16 cellular contexts compared by ENCODE assay signal in genomic region chr12:132071837-132072384, GRCh38.
DNase-seq lines count a peak whose midpoint lies in the region; ATAC-seq, FAIRE-seq and TF ChIP-seq lines count a peak whose summit lies in the region.
"Had no signal": no experiment of that assay in that cellular context is flagged by ENCODE, and none has a peak within 500 bp of the region (broad histone marks: within the 10 kb centered on the region; RNA-seq: fewer than 3 reads in every experiment).

No MANE protein-coding gene starts in this region.

- H3K9me3 ChIP-seq in Karpas-422 (ENCODE audit: low read length), result no peaks in the 10 kb centered on the region
- H3K9me3 ChIP-seq in endothelial cell of umbilical vein (replicated peaks; ENCODE audit: control insufficient read depth, insufficient read depth, low read length), result no peaks in the 10 kb centered on the region
- H3K9me3 ChIP-seq in testis, result no peaks in the 10 kb centered on the region

- peaks cover 32% of the 10 kb centered on the region for H3K4me1 Mint-ChIP-seq in stimulated activated naive CD8-positive, alpha-beta T cell treated with anti-CD3 and anti-CD28 coated beads, Interleukin-15, Interleukin-2, amounts not matched to agents 100 ng/mL and 50 ng/mL, for 24 hours (ENCODE audit: low read depth)
- peaks cover 2% of the 10 kb centered on the region for H3K4me1 Mint-ChIP-seq in stimulated activated naive CD8-positive, alpha-beta T cell treated with anti-CD3 and anti-CD28 coated beads, Interleukin-15, amount 100 ng/mL, for 72 hours

- no peaks in the 10 kb centered on the region for H3K9me3 Mint-ChIP-seq in stimulated activated naive CD8-positive, alpha-beta T cell treated with anti-CD3 and anti-CD28 coated beads, Interleukin-15, Interleukin-2, amounts not matched to agents 100 ng/mL and 50 ng/mL, for 24 hours
- H3K9me3 Mint-ChIP-seq in stimulated activated naive CD8-positive, alpha-beta T cell treated with anti-CD3 and anti-CD28 coated beads, Interleukin-15, amount 100 ng/mL, for 72 hours, result no peaks in the 10 kb centered on the region
- H3K9me3 Mint-ChIP-seq: activated naive CD8-positive, alpha-beta T cell treated with anti-CD3 and anti-CD28 coated beads, Interleukin-2, amount 10 ng/mL, durations not matched to agents 7 days and 5 days; nephron had no signal

- TF ChIP-seq POLR2A in endothelial cell of umbilical vein (IDR thresholded peaks at IDR 0.05; ENCODE audit: low read depth, low read length) (no peak), testis (IDR thresholded peaks at IDR 0.05) (no peak)

- H3K9ac ChIP-seq in Karpas-422 (ENCODE audit: low read length) (peak overlapping the region; percentile 68), endothelial cell of umbilical vein (replicated peaks; ENCODE audit: extremely low read depth, insufficient read depth, low read length) (no peak overlapping the region)

- no peaks in the 10 kb centered on the region for H3K27me3 Mint-ChIP-seq in stimulated activated naive CD8-positive, alpha-beta T cell treated with anti-CD3 and anti-CD28 coated beads, Interleukin-15, Interleukin-2, amounts not matched to agents 100 ng/mL and 50 ng/mL, for 24 hours
- H3K27me3 Mint-ChIP-seq in stimulated activated naive CD8-positive, alpha-beta T cell treated with anti-CD3 and anti-CD28 coated beads, Interleukin-15, amount 100 ng/mL, for 72 hours, result no peaks in the 10 kb centered on the region
- H3K27me3 Mint-ChIP-seq: activated CD8-positive, alpha-beta memory T cell treated with anti-CD3 and anti-CD28 coated beads, Interleukin-2, amount 10 ng/mL, durations not matched to agents 7 days and 5 days; activated naive CD8-positive, alpha-beta T cell treated with anti-CD3 and anti-CD28 coated beads, Interleukin-2, amount 10 ng/mL, durations not matched to agents 7 days and 5 days had no signal

- no TSS peak for BruUV-seq in endothelial cell of umbilical vein (replicated peaks; lab: Mats Ljungman, UMichigan)

- H3K27ac ChIP-seq in Karpas-422 (ENCODE audit: low read length), result peak overlapping the region; percentile 95
- H3K27ac ChIP-seq in endothelial cell of umbilical vein (ENCODE audit: insufficient read depth, low read depth, low read length), result no peak overlapping the region
- H3K27ac ChIP-seq in testis, result no peak overlapping the region

- H3K79me2 ChIP-seq in Karpas-422 (ENCODE audit: low read length) (peaks cover 8% of the 10 kb centered on the region; the same call in 1 of the 2 replicates), endothelial cell of umbilical vein (ENCODE audit: control insufficient read depth, insufficient read depth, low read length) (no peaks in the 10 kb centered on the region)

- intact Hi-C loops in endothelial cell of umbilical vein (cut with micrococcal nuclease), result no loop called here
- intact Hi-C loops in testis (cut with DNase I; ENCODE audit: low total_unique reads), result no loop called here

- POLR2A ChIA-PET in endothelial cell of umbilical vein (lab: Charles Lee), result no interaction called here

- dilution Hi-C loops in endothelial cell of umbilical vein (cut with MboI; ENCODE audit: extremely low pct_ligation_motif_present, low sequenced_read_pairs), result no loop called here

- peak overlapping the region; percentile 74 for H3K4me2 ChIP-seq in Karpas-422 (ENCODE audit: low read depth, low read length, poor library complexity, severe bottlenecking)
- H3K4me2 ChIP-seq in endothelial cell of umbilical vein (ENCODE audit: insufficient read depth, low read length), result no peak overlapping the region

- H2AFZ ChIP-seq in Karpas-422 (ENCODE audit: low read length) (no peak overlapping the region), endothelial cell of umbilical vein (ENCODE audit: low read depth, low read length) (no peak overlapping the region)

- H3K9me1 ChIP-seq in endothelial cell of umbilical vein (replicated peaks; ENCODE audit: control insufficient read depth, extremely low read depth, insufficient read depth, low read length), result no peaks in the 10 kb centered on the region

- H4K20me1 ChIP-seq in Karpas-422 (ENCODE audit: insufficient read depth, low read depth, low read length) (no peaks in the 10 kb centered on the region), endothelial cell of umbilical vein (replicated peaks; ENCODE audit: control insufficient read depth, extremely low read depth, insufficient read depth, low read length) (no peaks in the 10 kb centered on the region)

- H3K27ac Mint-ChIP-seq in stimulated activated naive CD8-positive, alpha-beta T cell treated with anti-CD3 and anti-CD28 coated beads, Interleukin-15, Interleukin-2, amounts not matched to agents 100 ng/mL and 50 ng/mL, for 24 hours, result peak overlapping the region; percentile 23
- no peak overlapping the region for H3K27ac Mint-ChIP-seq in stimulated activated naive CD8-positive, alpha-beta T cell treated with anti-CD3 and anti-CD28 coated beads, Interleukin-15, amount 100 ng/mL, for 72 hours
- H3K27ac Mint-ChIP-seq: activated CD8-positive, alpha-beta memory T cell treated with anti-CD3 and anti-CD28 coated beads, Interleukin-2, amount 10 ng/mL, durations not matched to agents 7 days and 5 days; activated naive CD8-positive, alpha-beta T cell treated with anti-CD3 and anti-CD28 coated beads, Interleukin-2, amount 10 ng/mL, durations not matched to agents 7 days and 5 days; nephron had no signal

- H3K4me3 ChIP-seq in Karpas-422 (ENCODE audit: low read length) (peak overlapping the region; percentile 56; the same call in 1 of the 2 replicates), endothelial cell of umbilical vein (replicated peaks in 1 of 3; ENCODE audit: insufficient read depth in 1 of 3, low read depth in 1 of 3, low read length in 3 of 3) (no peak overlapping the region), testis (no peak overlapping the region)

- peak overlapping the region; percentile 8 for H3K4me3 Mint-ChIP-seq in stimulated activated naive CD8-positive, alpha-beta T cell treated with anti-CD3 and anti-CD28 coated beads, Interleukin-15, Interleukin-2, amounts not matched to agents 100 ng/mL and 50 ng/mL, for 24 hours
- H3K4me3 Mint-ChIP-seq in stimulated activated naive CD8-positive, alpha-beta T cell treated with anti-CD3 and anti-CD28 coated beads, Interleukin-15, amount 100 ng/mL, for 72 hours, result no peak overlapping the region
- H3K4me3 Mint-ChIP-seq: activated CD8-positive, alpha-beta memory T cell treated with anti-CD3 and anti-CD28 coated beads, Interleukin-2, amount 10 ng/mL, durations not matched to agents 7 days and 5 days; activated naive CD8-positive, alpha-beta T cell treated with anti-CD3 and anti-CD28 coated beads, Interleukin-2, amount 10 ng/mL, durations not matched to agents 7 days and 5 days; nephron had no signal

- TF ChIP-seq CTCF in endothelial cell of umbilical vein (IDR thresholded peaks at IDR 0.05; ENCODE audit: extremely low read depth in 1 of 2, insufficient read depth in 1 of 2, low read depth in 1 of 2, low read length in 2 of 2) (no peak), testis (IDR thresholded peaks at IDR 0.05) (no peak)

- no peak for FAIRE-seq in endothelial cell of umbilical vein (lab: Jason Lieb, UNC)

- no peak for ATAC-seq in stimulated activated naive CD8-positive, alpha-beta T cell treated with anti-CD3 and anti-CD28 coated beads, Interleukin-15, amount 100 ng/mL, for 72 hours
- ATAC-seq in GM21786 (IDR thresholded peaks at IDR 0.05; ENCODE audit: unreplicated experiment) (no peak), GM19463 (IDR thresholded peaks at IDR 0.05; ENCODE audit: unreplicated experiment) (no peak)
- ATAC-seq: activated CD8-positive, alpha-beta memory T cell treated with anti-CD3 and anti-CD28 coated beads, Interleukin-2, amount 10 ng/mL, durations not matched to agents 7 days and 5 days had no signal

- no peak for DNase-seq in stimulated activated naive CD8-positive, alpha-beta T cell treated with anti-CD3 and anti-CD28 coated beads, Interleukin-15, amount 100 ng/mL, for 72 hours
- no peak for DNase-seq in Karpas-422
- DNase-seq in endothelial cell of umbilical vein (ENCODE audit: low read depth, low spot score), result no peak
- peak; percentile 10 for DNase-seq in testis
- DNase-seq in UCSD-AML1 (lab: John Stamatoyannopoulos, UW; ENCODE audit: unreplicated experiment), result no peak
- DNase-seq: activated CD8-positive, alpha-beta memory T cell treated with anti-CD3 and anti-CD28 coated beads, Interleukin-2, amount 10 ng/mL, durations not matched to agents 7 days and 5 days; activated naive CD8-positive, alpha-beta T cell treated with anti-CD3 and anti-CD28 coated beads, Interleukin-2, amount 10 ng/mL, durations not matched to agents 7 days and 5 days; effector CD8-positive, alpha-beta T cell; NCI-H2171; NCI-H82; stimulated activated CD4-positive, alpha-beta T cell treated with anti-CD3 and anti-CD28 coated beads, Interleukin-15, amount 100 ng/mL, for 24 hours; substantia nigra had no signal

- WGBS in testis, 2 donors, result 89 to 91% methylated on average over 14 of the region's 14 CpGs

- CTCF ChIA-PET in endothelial cell of umbilical vein (lab: Charles Lee), result no interaction called here

- H3K36me3 Mint-ChIP-seq in stimulated activated naive CD8-positive, alpha-beta T cell treated with anti-CD3 and anti-CD28 coated beads, Interleukin-15, Interleukin-2, amounts not matched to agents 100 ng/mL and 50 ng/mL, for 24 hours (ENCODE audit: low read depth), result peaks cover 49% of the 10 kb centered on the region

- H3K4me1 ChIP-seq in Karpas-422 (ENCODE audit: low read length) (peaks cover 40% of the 10 kb centered on the region), endothelial cell of umbilical vein (ENCODE audit: control insufficient read depth, extremely low read depth, insufficient read depth, low read length) (no peaks in the 10 kb centered on the region), testis (peaks cover 3% of the 10 kb centered on the region)

- H3K36me3 ChIP-seq in Karpas-422 (ENCODE audit: insufficient read depth, low read length) (peaks cover 11% of the 10 kb centered on the region; the same call in 1 of the 2 replicates), endothelial cell of umbilical vein (ENCODE audit: control insufficient read depth in 2 of 2, extremely low read depth in 1 of 2, insufficient read depth in 2 of 2, low read length in 2 of 2) (peaks cover 5 to 28% of the 10 kb centered on the region in 2 experiments), testis (ENCODE audit: low read depth, missing control alignments) (no peaks in the 10 kb centered on the region)

- no peaks in the 10 kb centered on the region for H3K27me3 ChIP-seq in Karpas-422 (ENCODE audit: low read length)
- H3K27me3 ChIP-seq in endothelial cell of umbilical vein (ENCODE audit: control insufficient read depth in 2 of 2, insufficient read depth in 2 of 2, low read length in 2 of 2), result no peaks in the 10 kb centered on the region
- H3K27me3 ChIP-seq in testis, result no peaks in the 10 kb centered on the region

- no peaks in the 10 kb centered on the region for H3K9me2 ChIP-seq in Karpas-422 (replicated peaks; ENCODE audit: insufficient read depth, low read length)

TF ChIP-seq in endothelial cell of umbilical vein, 7 proteins besides CTCF, POLR2A, EP300 and RAD21:
- TF ChIP-seq MYC (IDR thresholded peaks at IDR 0.05; ENCODE audit: low read depth, low read length) (no peak), JUN (IDR thresholded peaks at IDR 0.05; ENCODE audit: borderline replicate concordance, insufficient read depth, insufficient read length, low read depth) (peak; percentile 5), GATA2 (IDR thresholded peaks at IDR 0.05; ENCODE audit: insufficient read depth, insufficient read length, low read depth, low read length) (no peak)
